Comparison of ENCODE assay signal across 14 cellular contexts in genomic region chr10:133527779-133528271, GRCh38. TPM values are rescaled to one million over a fixed set of nuclear protein-coding genes. Genes with fewer than 3 reads are reported as not detected.
DNase-seq lines count a peak whose midpoint lies in the region; ATAC-seq, FAIRE-seq and TF ChIP-seq lines count a peak whose summit lies in the region.
"Had no signal": no experiment of that assay in that cellular context is flagged by ENCODE, and none has a peak within 500 bp of the region (broad histone marks: within the 10 kb centered on the region; RNA-seq: fewer than 3 reads in every experiment).

No MANE protein-coding gene starts in this region.

- H3K27me3 ChIP-seq in GM23338 (ENCODE audit: insufficient read depth) (peaks cover 100% of the 10 kb centered on the region), endothelial cell of umbilical vein (ENCODE audit: control insufficient read depth in 2 of 2, insufficient read depth in 2 of 2, low read length in 2 of 2) (peaks cover 14 to 15% of the 10 kb centered on the region in 2 experiments), osteoblast (ENCODE audit: insufficient read depth, low read length) (peaks cover 51% of the 10 kb centered on the region)

- no peak for TF ChIP-seq POLR2A in endothelial cell of umbilical vein (IDR thresholded peaks at IDR 0.05; ENCODE audit: low read depth, low read length)

- H3K4me3 Mint-ChIP-seq in GM23338: peak overlapping the region; percentile 73
- no peak overlapping the region for H3K4me3 Mint-ChIP-seq in HFFc6
- H3K4me3 Mint-ChIP-seq: B cell, memory B cell had no signal

- FAIRE-seq in endothelial cell of umbilical vein (lab: Jason Lieb, UNC) (no peak), D721Med (lab: Jason Lieb, UNC) (no peak)
- FAIRE-seq: RCC 7860 had no signal

- H3K9me3 Mint-ChIP-seq in GM23338 (peaks cover 50% of the 10 kb centered on the region), HFFc6 (peaks cover 6% of the 10 kb centered on the region; the same call in 1 of the 2 replicates)

- H3K27ac ChIP-seq in GM23338 (ENCODE audit: low read depth) (no peak overlapping the region), endothelial cell of umbilical vein (ENCODE audit: insufficient read depth, low read depth, low read length) (no peak overlapping the region), osteoblast (ENCODE audit: low read depth, low read length) (no peak overlapping the region)
- H3K27ac ChIP-seq: ascending aorta had no signal

- H3K36me3 ChIP-seq in GM23338 (ENCODE audit: insufficient read depth) (peaks cover 4% of the 10 kb centered on the region; the same call in 1 of the 2 replicates), endothelial cell of umbilical vein (ENCODE audit: control insufficient read depth in 2 of 2, extremely low read depth in 1 of 2, insufficient read depth in 2 of 2, low read length in 2 of 2) (no peaks in the 10 kb centered on the region), osteoblast (ENCODE audit: insufficient read depth, low read length) (no peaks in the 10 kb centered on the region)
- H3K36me3 ChIP-seq: ascending aorta had no signal

- no peak overlapping the region for H3K9ac ChIP-seq in endothelial cell of umbilical vein (replicated peaks; ENCODE audit: extremely low read depth, insufficient read depth, low read length)

- dilution Hi-C loops in endothelial cell of umbilical vein (cut with MboI; ENCODE audit: extremely low pct_ligation_motif_present, low sequenced_read_pairs): no loop called here

- peak; percentile 39 for ATAC-seq in GM23338

- H3K79me2 ChIP-seq in GM23338 (replicated peaks; ENCODE audit: insufficient read depth) (no peaks in the 10 kb centered on the region), endothelial cell of umbilical vein (ENCODE audit: control insufficient read depth, insufficient read depth, low read length) (no peaks in the 10 kb centered on the region), osteoblast (ENCODE audit: insufficient read depth, low read length) (no peaks in the 10 kb centered on the region)

- peaks cover 3% of the 10 kb centered on the region; the same call in 2 of the 3 replicates for H3K36me3 Mint-ChIP-seq in GM23338 (ENCODE audit: low read depth)
- H3K36me3 Mint-ChIP-seq in HFFc6 (ENCODE audit: low read depth): peaks cover 6% of the 10 kb centered on the region; the same call in 1 of the 2 replicates
- H3K36me3 Mint-ChIP-seq: memory B cell had no signal

- H3K27me3 Mint-ChIP-seq in GM23338 (ENCODE audit: insufficient read depth, low read depth, poor library complexity) (peaks cover 80% of the 10 kb centered on the region), HFFc6 (ENCODE audit: insufficient read depth) (peaks cover 52% of the 10 kb centered on the region)
- H3K27me3 Mint-ChIP-seq: progenitor cell of endocrine pancreas had no signal

- POLR2A ChIA-PET in AG04449 (lab: Yijun Ruan, JAX) (no interaction called here), endothelial cell of umbilical vein (lab: Charles Lee) (no interaction called here)

- H3K9me2 ChIP-seq in GM23338 (ENCODE audit: insufficient read depth): no peaks in the 10 kb centered on the region

- H3K9me3 ChIP-seq in endothelial cell of umbilical vein (replicated peaks; ENCODE audit: control insufficient read depth, insufficient read depth, low read length) (no peaks in the 10 kb centered on the region), osteoblast (ENCODE audit: low read depth, low read length) (no peaks in the 10 kb centered on the region)

- DNase-seq in AG04449 (ENCODE audit: low read depth, low spot score) (no peak), GM23338 (ENCODE audit: low spot score) (peak; percentile 14), endothelial cell of umbilical vein (ENCODE audit: low read depth, low spot score) (no peak), osteoblast (ENCODE audit: insufficient read length, low spot score, missing footprints) (peak; percentile 39), D721Med (ENCODE audit: insufficient read length, low spot score) (no peak), A172 (ENCODE audit: low spot score) (no peak), HFFc6 (no peak)
- no peak for DNase-seq in stimulated activated CD4-positive, alpha-beta T cell treated with anti-CD3 and anti-CD28 coated beads, Interleukin-4, amount 100 ng/mL, for 4 hours
- DNase-seq: NCI-H446 had no signal

- H3K4me1 Mint-ChIP-seq in GM23338 (peaks cover 7% of the 10 kb centered on the region; the same call in 2 of the 3 replicates), HFFc6 (ENCODE audit: low read depth) (peaks cover 6% of the 10 kb centered on the region; the same call in 1 of the 2 replicates)

- H3K4me3 ChIP-seq in AG04449 (ENCODE audit: low read depth, low read length) (peak overlapping the region; percentile 41), GM23338 (peak overlapping the region; percentile 57), endothelial cell of umbilical vein (replicated peaks in 1 of 3; ENCODE audit: insufficient read depth in 1 of 3, low read depth in 1 of 3, low read length in 3 of 3) (no peak overlapping the region), osteoblast (ENCODE audit: insufficient read depth, low read length) (no peak overlapping the region)

- no peaks in the 10 kb centered on the region for H3K9me1 ChIP-seq in endothelial cell of umbilical vein (replicated peaks; ENCODE audit: control insufficient read depth, extremely low read depth, insufficient read depth, low read length)

- H3K4me1 ChIP-seq in GM23338 (ENCODE audit: insufficient read depth) (no peaks in the 10 kb centered on the region; the same call in 1 of the 2 replicates), endothelial cell of umbilical vein (ENCODE audit: control insufficient read depth, extremely low read depth, insufficient read depth, low read length) (no peaks in the 10 kb centered on the region), osteoblast (ENCODE audit: insufficient read depth, low read length) (peaks cover 3% of the 10 kb centered on the region)
- H3K4me1 ChIP-seq: ascending aorta had no signal

- CTCF ChIA-PET in AG04449 (lab: Yijun Ruan, JAX): no interaction called here
- CTCF ChIA-PET in endothelial cell of umbilical vein (lab: Charles Lee): no interaction called here

- intact Hi-C loops in endothelial cell of umbilical vein (cut with micrococcal nuclease): no loop called here

- H3F3A ChIP-seq in GM23338 (replicated peaks; ENCODE audit: low read depth): no peaks in the 10 kb centered on the region

- H2AFZ ChIP-seq in GM23338 (peak overlapping the region; percentile 72; the same call in 1 of the 2 replicates), endothelial cell of umbilical vein (ENCODE audit: low read depth, low read length) (no peak overlapping the region), osteoblast (ENCODE audit: low read length) (no peak overlapping the region)

- H3K4me2 ChIP-seq in GM23338 (peak overlapping the region; percentile 78), endothelial cell of umbilical vein (ENCODE audit: insufficient read depth, low read length) (no peak overlapping the region), osteoblast (ENCODE audit: insufficient read depth, low read length) (peak overlapping the region; percentile 43)

- H4K20me1 ChIP-seq in GM23338 (replicated peaks; ENCODE audit: insufficient read depth) (no peaks in the 10 kb centered on the region), endothelial cell of umbilical vein (replicated peaks; ENCODE audit: control insufficient read depth, extremely low read depth, insufficient read depth, low read length) (no peaks in the 10 kb centered on the region), osteoblast (ENCODE audit: insufficient read depth, low read length) (no peaks in the 10 kb centered on the region)

- no TSS peak for BruUV-seq in endothelial cell of umbilical vein (replicated peaks; lab: Mats Ljungman, UMichigan)

- H3K27ac Mint-ChIP-seq in GM23338: no peak overlapping the region
- H3K27ac Mint-ChIP-seq in HFFc6: no peak overlapping the region
- H3K27ac Mint-ChIP-seq: B cell, memory B cell, progenitor cell of endocrine pancreas had no signal

- TF ChIP-seq CTCF in AG04449 (IDR thresholded peaks at IDR 0.05; ENCODE audit: insufficient read depth, low read length, missing control alignments) (no peak), GM23338 (conservative IDR thresholded peaks at IDR 0.05; ENCODE audit: low read depth in 2 of 2) (no peak), endothelial cell of umbilical vein (IDR thresholded peaks at IDR 0.05; ENCODE audit: extremely low read depth in 1 of 2, insufficient read depth in 1 of 2, low read depth in 1 of 2, low read length in 2 of 2) (no peak), osteoblast (IDR thresholded peaks at IDR 0.05; ENCODE audit: extremely low read depth, low read depth, low read length) (no peak), D721Med (IDR thresholded peaks at IDR 0.05; ENCODE audit: insufficient read depth, missing control alignments) (no peak), HFFc6 (IDR thresholded peaks at IDR 0.05) (no peak)

RNA-seq across cellular contexts. Expression of gene CYP2E1, which starts 0.7 kb away (rescaled TPM):
- total RNA-seq in GM23338 (2014; rRNA removed; shearing (Covaris generic)): 0.74 and 2.2 TPM in 2 replicates
- polyA plus RNA-seq in GM23338 (2016; fragmentation: Nextera tagmentation; extraction: Ambion mirVana): 0.97 and 1.4 TPM in 2 replicates
- not detected in 2 replicates for total RNA-seq in endothelial cell of umbilical vein
- polyA plus RNA-seq in endothelial cell of umbilical vein: 0.08 and 0.21 TPM in 2 replicates
- polyA plus RNA-seq in endothelial cell of umbilical vein (2011; cell fraction: cytosol; rRNA removed): 0.10 and 0.15 TPM in 2 replicates
- 1.5 and 2.7 TPM in 2 replicates for polyA plus RNA-seq in endothelial cell of umbilical vein (2011; cell fraction: nucleus; rRNA removed)
- polyA plus RNA-seq in endothelial cell of umbilical vein (2012): 1.2 and 1.3 TPM in 2 replicates
- polyA minus RNA-seq in endothelial cell of umbilical vein: 0.49 TPM in 1 of 2 replicates, not detected in the other
- not detected for polyA minus RNA-seq in endothelial cell of umbilical vein (2011; cell fraction: cytosol; rRNA and poly(A)+ RNA removed)
- polyA minus RNA-seq in endothelial cell of umbilical vein (2011; cell fraction: nucleus; rRNA and poly(A)+ RNA removed): 0.14 and 0.96 TPM in 2 replicates
- 1.5 and 1.8 TPM in 2 replicates for total RNA-seq in osteoblast
- not detected in 2 replicates for total RNA-seq in A172 (2014; rRNA removed; shearing (Covaris generic))
- total RNA-seq in HFFc6 (2021; fragmentation: NEBNext Ultra II Directional; extraction: Animal tissue kit (Norgen Biotek cat#: 25700)): 1 to 10 TPM in 2 of 6 experiments, under 1 TPM in 4; 0.45 to 1.3 (median 0.83) TPM

RNA-seq across cellular contexts. Expression of gene SYCE1, which starts 37.6 kb away (rescaled TPM):
- not detected in 2 replicates for total RNA-seq in GM23338 (2014; rRNA removed; shearing (Covaris generic))
- polyA plus RNA-seq in GM23338 (2016; fragmentation: Nextera tagmentation; extraction: Ambion mirVana): 0.38 and 0.53 TPM in 2 replicates
- total RNA-seq in endothelial cell of umbilical vein: not detected in 2 replicates
- not detected in 2 replicates for polyA plus RNA-seq in endothelial cell of umbilical vein
- polyA plus RNA-seq in endothelial cell of umbilical vein (2011; cell fraction: cytosol; rRNA removed): not detected in 2 replicates
- polyA plus RNA-seq in endothelial cell of umbilical vein (2011; cell fraction: nucleus; rRNA removed): not detected in 2 replicates
- polyA plus RNA-seq in endothelial cell of umbilical vein (2012): 0.16 TPM in 1 of 2 replicates, not detected in the other
- polyA minus RNA-seq in endothelial cell of umbilical vein: not detected in 2 replicates
- polyA minus RNA-seq in endothelial cell of umbilical vein (2011; cell fraction: cytosol; rRNA and poly(A)+ RNA removed): not detected
- polyA minus RNA-seq in endothelial cell of umbilical vein (2011; cell fraction: nucleus; rRNA and poly(A)+ RNA removed): not detected in 2 replicates
- 0.72 TPM in 1 of 2 replicates, not detected in the other for total RNA-seq in osteoblast
- total RNA-seq in A172 (2014; rRNA removed; shearing (Covaris generic)): not detected in 2 replicates
- total RNA-seq in HFFc6 (2021; fragmentation: NEBNext Ultra II Directional; extraction: Animal tissue kit (Norgen Biotek cat#: 25700)): not detected
- total RNA-seq: ascending aorta, B cell, progenitor cell of endocrine pancreas had no signal

Comparison
In these comparisons a context has a peak if more than half of its experiments do, and no peak if none do; other contexts are left out.
1. DNase-seq: peak in GM23338 (single experiment) and osteoblast (single experiment); none in AG04449 (single experiment), endothelial cell of umbilical vein (single experiment), D721Med (single experiment), A172 (single experiment), HFFc6 (single experiment) and stimulated activated CD4-positive, alpha-beta T cell treated with anti-CD3 and anti-CD28 coated beads, Interleukin-4, amount 100 ng/mL, for 4 hours (0 of 2).
2. H3K4me3 ChIP-seq: peak in AG04449 (single experiment) and GM23338 (single experiment); none in endothelial cell of umbilical vein (0 of 3) and osteoblast (single experiment).